In genomic region chr6:30113377-30113759, GRCh38 we compare ENCODE assay signal across 1 cellular context.
TF ChIP-seq lines count a peak whose summit lies in the region.

No MANE protein-coding gene starts in this region.

TF ChIP-seq in GM12878, 131 proteins besides CTCF, POLR2A, EP300 and RAD21 (continues in another document):
- TF ChIP-seq RCOR1 (conservative IDR thresholded peaks at IDR 0.05; ENCODE audit: low read depth, low read length) (no peak), CHD1 (IDR thresholded peaks at IDR 0.05; ENCODE audit: low read depth, low read length) (no peak), ZBED1 (IDR thresholded peaks at IDR 0.05; ENCODE audit: borderline replicate concordance) (no peak), ZBTB33 (IDR thresholded peaks at IDR 0.05) (no peak), IKZF1 (conservative IDR thresholded peaks at IDR 0.05) (0 out of 2 replicates have a peak, but pooled peaks have one; percentile 41), PML (IDR thresholded peaks at IDR 0.05; ENCODE audit: low read length) (no peak), SMARCA5 (IDR thresholded peaks at IDR 0.05) (no peak), FOXK2 (IDR thresholded peaks at IDR 0.05) (no peak), RELB (IDR thresholded peaks at IDR 0.05; ENCODE audit: low read depth) (peak; percentile 27), STAT1 (conservative IDR thresholded peaks at IDR 0.05) (no peak), RAD51 (IDR thresholded peaks at IDR 0.05) (no peak), BCLAF1 (IDR thresholded peaks at IDR 0.05) (no peak), SPI1 (IDR thresholded peaks at IDR 0.05; ENCODE audit: borderline replicate concordance, insufficient read depth, low read depth, low read length) (no peak), EGR1 (IDR thresholded peaks at IDR 0.05; ENCODE audit: borderline replicate concordance in 1 of 2, low read depth in 2 of 2, low read length in 2 of 2) (no peak), BRCA1 (IDR thresholded peaks at IDR 0.05; ENCODE audit: low read depth, low read length) (no peak), NR2F1 (conservative IDR thresholded peaks at IDR 0.05) (peak; percentile 55; the same call in 1 of the 2 replicates), MLLT1 (IDR thresholded peaks at IDR 0.05) (peak; percentile 23; the same call in 1 of the 2 replicates), SMC3 (IDR thresholded peaks at IDR 0.05; ENCODE audit: borderline replicate concordance, low read length) (no peak), EED (IDR thresholded peaks at IDR 0.05; ENCODE audit: low read depth) (no peak), HDAC6 (IDR thresholded peaks at IDR 0.05; ENCODE audit: unreplicated experiment) (no peak), SKIL (IDR thresholded peaks at IDR 0.05; ENCODE audit: low read depth, poor library complexity, severe bottlenecking) (no peak), MYB (IDR thresholded peaks at IDR 0.05; ENCODE audit: borderline replicate concordance, low read depth, low read length) (no peak), DPF2 (IDR thresholded peaks at IDR 0.05) (peak; percentile 20; the same call in 1 of the 2 replicates), POLR2AphosphoS5 (IDR thresholded peaks at IDR 0.05; ENCODE audit: low read length) (no peak), USF2 (IDR thresholded peaks at IDR 0.05; ENCODE audit: borderline replicate concordance, low read depth, low read length) (no peak), ATF2 (IDR thresholded peaks at IDR 0.05; ENCODE audit: low read length) (no peak), IKZF2 (IDR thresholded peaks at IDR 0.05) (peak in 1 of 2 experiments; percentile 7; a peak in 1 of 4 replicates), GATAD2B (conservative IDR thresholded peaks at IDR 0.05; ENCODE audit: low read depth) (0 out of 2 replicates have a peak, but pooled peaks have one; percentile 6), PAX5 (IDR thresholded peaks at IDR 0.05; ENCODE audit: borderline replicate concordance, low read depth, low read length) (no peak), PBX3 (IDR thresholded peaks at IDR 0.05; ENCODE audit: insufficient replicate concordance, low read depth, low read length) (no peak), RUNX3 (IDR thresholded peaks at IDR 0.05; ENCODE audit: low read length) (no peak), HDAC2 (IDR thresholded peaks at IDR 0.05) (no peak), ZNF274 (IDR thresholded peaks at IDR 0.05; ENCODE audit: insufficient read depth, insufficient read length) (no peak), HSF1 (IDR thresholded peaks at IDR 0.05; ENCODE audit: low read depth, low read length) (no peak), SIN3A (IDR thresholded peaks at IDR 0.05; ENCODE audit: low read depth, low read length) (no peak), MXI1 (IDR thresholded peaks at IDR 0.05; ENCODE audit: low read depth, low read length) (no peak), RB1 (IDR thresholded peaks at IDR 0.05; ENCODE audit: borderline replicate concordance) (no peak), YBX1 (IDR thresholded peaks at IDR 0.05) (no peak), JUND (IDR thresholded peaks at IDR 0.05; ENCODE audit: low read depth, low read length) (no peak), HDGF (IDR thresholded peaks at IDR 0.05) (peak; percentile 70; the same call in 1 of the 2 replicates), ELK1 (IDR thresholded peaks at IDR 0.05; ENCODE audit: low read depth, low read length) (no peak), CREM (IDR thresholded peaks at IDR 0.05; ENCODE audit: low read depth) (no peak), YY1 (IDR thresholded peaks at IDR 0.05; ENCODE audit: low read depth, low read length) (no peak), NRF1 (conservative IDR thresholded peaks at IDR 0.05; ENCODE audit: low read depth, low read length) (no peak), SUPT20H (IDR thresholded peaks at IDR 0.05; ENCODE audit: borderline replicate concordance, control insufficient read depth, low read depth, low read length) (no peak), E4F1 (IDR thresholded peaks at IDR 0.05; ENCODE audit: borderline replicate concordance, partially characterized antibody) (no peak)
